32 cellular contexts compared by ENCODE assay signal in genomic region chr6:151107897-151108427, GRCh38.
"Had no signal": no experiment of that assay in that cellular context is flagged by ENCODE, and none has a peak within 500 bp of the region (broad histone marks: within the 10 kb centered on the region; RNA-seq: fewer than 3 reads in every experiment).

No MANE protein-coding gene starts in this region.

- H3K36me3 ChIP-seq: left lung, lower lobe of right lung, pancreas, prostate gland, right atrium auricular region, right lobe of liver, stomach, thyroid gland, upper lobe of right lung had no signal

- H3K4me1 Mint-ChIP-seq: immature natural killer cell; stimulated activated naive B cell treated with anti-CD40 and anti-IgM and Interleukin-4, amounts not matched to agents 10 μg/mL and 1 μg/mL and 100 μg/mL, for 72 hours had no signal

- H3K4me3 ChIP-seq: left lung, lower lobe of right lung, pancreas, prostate gland, right atrium auricular region, right lobe of liver, skin epidermis, stomach, testis, thyroid gland, upper lobe of right lung had no signal

- H3K9me3 ChIP-seq: left lung, lower lobe of right lung, pancreas, prostate gland, right atrium auricular region, right lobe of liver, stomach, testis, thyroid gland, upper lobe of right lung had no signal

- ATAC-seq: left colon; left lung; lower lobe of right lung; naive thymus-derived CD4-positive, alpha-beta T cell; natural killer cell treated with Interleukin-12 subunit alpha and Interleukin-12 subunit beta and Interleukin-15 and Interleukin-18, amount 100 ng/mL, for 72 hours; pancreas; right lobe of liver; stimulated activated naive B cell treated with anti-CD40 and anti-IgM and Interleukin-4, amounts not matched to agents 10 μg/mL and 1 μg/mL and 100 μg/mL, for 72 hours; stimulated activated naive CD8-positive, alpha-beta T cell treated with anti-CD3 and anti-CD28 coated beads, Interleukin-15, Interleukin-2, amounts not matched to agents 100 U/mL and 50 U/mL, for 24 hours; upper lobe of right lung had no signal

- H3K9me3 Mint-ChIP-seq: immature natural killer cell; mesothelial cell of epicardium; naive thymus-derived CD4-positive, alpha-beta T cell; natural killer cell treated with Interleukin-12 subunit alpha and Interleukin-12 subunit beta and Interleukin-15 and Interleukin-18, amount 100 ng/mL, for 72 hours; stimulated activated naive B cell treated with anti-CD40 and anti-IgM and Interleukin-4, amounts not matched to agents 10 μg/mL and 1 μg/mL and 100 μg/mL, for 72 hours had no signal

- FAIRE-seq: islet of Langerhans, kidney, pancreas, urothelium cell line had no signal

- DNase-seq: head of caudate nucleus; hypothalamus; immature natural killer cell; kidney; left colon; left lung; lower lobe of right lung; mammary epithelial cell; mesendoderm; naive thymus-derived CD4-positive, alpha-beta T cell; nucleus accumbens; pancreas; posterior cingulate gyrus; stimulated activated CD4-positive, alpha-beta T cell treated with anti-CD3 and anti-CD28 coated beads, Interleukin-12 subunit alpha, Interleukin-12 subunit beta, amount 100 ng/mL, for 4 hours; stimulated activated CD4-positive, alpha-beta T cell treated with anti-CD3 and anti-CD28 coated beads, Interleukin-15, amount 100 ng/mL, for 24 hours; stimulated activated CD4-positive, alpha-beta T cell treated with anti-CD3 and anti-CD28 coated beads, Interleukin-2, amount 100 ng/mL, for 24 hours; stimulated activated CD4-positive, alpha-beta T cell treated with anti-CD3 and anti-CD28 coated beads, Interleukin-4, amount 100 ng/mL, for 1 hour; stimulated activated naive B cell treated with anti-CD40 and anti-IgM and Interleukin-4, amounts not matched to agents 10 μg/mL and 1 μg/mL and 100 μg/mL, for 72 hours; stimulated activated naive CD8-positive, alpha-beta T cell treated with anti-CD3 and anti-CD28 coated beads, Interleukin-15, Interleukin-2, amounts not matched to agents 100 U/mL and 50 U/mL, for 24 hours; stomach; testis; thyroid gland; trophoblast cell; upper lobe of right lung had no signal

- H3K4me1 ChIP-seq: left lung, lower lobe of right lung, pancreas, prostate gland, right atrium auricular region, right lobe of liver, stomach, testis, thyroid gland, upper lobe of right lung had no signal

- H3K27me3 ChIP-seq: left lung, pancreas, right atrium auricular region, right lobe of liver, stomach, testis, thyroid gland, upper lobe of right lung had no signal

- H3K27ac Mint-ChIP-seq: immature natural killer cell; mesothelial cell of epicardium; naive thymus-derived CD4-positive, alpha-beta T cell; natural killer cell treated with Interleukin-12 subunit alpha and Interleukin-12 subunit beta and Interleukin-15 and Interleukin-18, amount 100 ng/mL, for 72 hours had no signal

- H3K27ac ChIP-seq: left lung, lower lobe of right lung, pancreas, prostate gland, right atrium auricular region, right lobe of liver, skin epidermis, stomach, testis, thyroid gland, upper lobe of right lung had no signal

- H3K4me3 Mint-ChIP-seq: immature natural killer cell; mesothelial cell of epicardium; naive thymus-derived CD4-positive, alpha-beta T cell; natural killer cell treated with Interleukin-12 subunit alpha and Interleukin-12 subunit beta and Interleukin-15 and Interleukin-18, amount 100 ng/mL, for 72 hours; stimulated activated naive B cell treated with anti-CD40 and anti-IgM and Interleukin-4, amounts not matched to agents 10 μg/mL and 1 μg/mL and 100 μg/mL, for 72 hours had no signal

- H3K36me3 Mint-ChIP-seq: immature natural killer cell; natural killer cell treated with Interleukin-12 subunit alpha and Interleukin-12 subunit beta and Interleukin-15 and Interleukin-18, amount 100 ng/mL, for 72 hours had no signal
